Comparison of ENCODE assay signal across 10 cellular contexts in the genomic region with DNA sequence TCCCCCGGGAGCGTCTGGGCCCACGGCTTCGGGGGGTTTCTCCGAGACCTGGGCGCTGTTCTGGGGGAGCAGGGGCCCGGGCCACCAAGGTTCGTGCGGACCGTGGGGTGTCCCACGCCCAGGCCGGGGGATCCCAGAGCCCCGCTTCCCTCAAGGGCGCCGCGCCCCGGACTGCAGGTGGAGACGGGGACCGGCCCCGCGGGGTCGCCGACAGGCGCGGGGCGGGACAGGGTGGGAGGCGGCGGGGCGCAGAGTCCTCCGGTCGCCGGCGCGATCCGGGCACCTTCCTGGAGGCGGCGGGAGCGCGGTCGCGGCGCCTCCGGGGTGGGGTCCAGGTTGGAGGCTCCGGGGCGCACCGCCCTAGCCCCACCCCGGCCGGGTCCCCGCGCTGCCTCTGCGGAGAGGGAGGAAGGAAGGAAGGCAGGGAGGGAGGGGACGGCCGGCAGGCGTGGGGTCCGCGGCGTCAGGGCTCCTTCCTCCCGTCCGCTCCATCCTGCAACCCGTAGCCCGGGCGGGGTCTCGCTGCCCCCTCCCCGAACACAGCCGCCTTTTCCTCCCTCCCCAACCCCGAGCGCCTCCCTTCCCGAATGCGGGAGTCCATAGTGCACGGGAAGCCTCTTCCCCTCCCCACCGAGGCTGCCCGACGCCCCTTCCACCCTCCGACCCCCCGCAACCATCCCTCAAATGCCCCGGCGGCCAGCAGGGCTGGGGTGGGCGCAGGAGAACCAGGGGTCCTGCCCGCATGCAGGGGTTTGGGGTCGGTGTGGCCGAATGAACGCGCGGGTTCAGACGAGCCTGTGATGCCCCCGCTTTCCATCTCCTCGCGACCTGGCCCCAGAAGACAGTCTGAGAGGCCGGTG. TPM values are rescaled to one million over a fixed set of nuclear protein-coding genes. Genes with fewer than 3 reads are reported as not detected.
DNase-seq lines count a peak whose midpoint lies in the region; ATAC-seq, FAIRE-seq and TF ChIP-seq lines count a peak whose summit lies in the region.
"Had no signal": no experiment of that assay in that cellular context is flagged by ENCODE, and none has a peak within 500 bp of the region (broad histone marks: within the 10 kb centered on the region; RNA-seq: fewer than 3 reads in every experiment).

No MANE protein-coding gene starts in this region.

- no peak overlapping the region for H3K27ac ChIP-seq in CD4-positive, alpha-beta T cell (ENCODE audit: low read depth, low read length)

- peak in 2 of 10 experiments; percentile 25 to 34 for DNase-seq in CD4-positive, alpha-beta T cell
- DNase-seq in NCI-H69 (lab: John Stamatoyannopoulos, UW) (peak; percentile 21), epithelial cell of proximal tubule (ENCODE audit: low read depth) (no peak), osteocyte (ENCODE audit: extremely low spot score, unreplicated experiment) (no peak), GM12892 (ENCODE audit: insufficient read length) (no peak), COLO829 (ENCODE audit: low spot score) (no peak)
- no peak for DNase-seq in central memory CD4-positive, alpha-beta T cell
- DNase-seq: cortex of kidney had no signal

- TF ChIP-seq CTCF in CD4-positive, alpha-beta T cell (IDR thresholded peaks at IDR 0.05): no peak
- TF ChIP-seq CTCF in epithelial cell of proximal tubule (conservative IDR thresholded peaks at IDR 0.05; ENCODE audit: low read depth, low read length): no peak
- no peak for TF ChIP-seq CTCF in osteocyte (IDR thresholded peaks at IDR 0.05)

- no peak overlapping the region for H3K27ac Mint-ChIP-seq in CD4-positive, alpha-beta T cell
- H3K27ac Mint-ChIP-seq in osteocyte (ENCODE audit: unreplicated experiment): no peak overlapping the region

- no peak for FAIRE-seq in GM12892 (lab: Jason Lieb, UNC)

- POLR2A ChIA-PET in CD4-positive, alpha-beta T cell (lab: Charles Lee): interaction anchor here (1.4 to 1.8 kb wide), 2 partner anchors 10 to 20 kb away, joined by 4 to 13 read pairs; no protein-coding TSS in a partner anchor

- peak overlapping the region; percentile 77 for H3K4me3 Mint-ChIP-seq in CD4-positive, alpha-beta T cell
- peak overlapping the region; percentile 57 for H3K4me3 Mint-ChIP-seq in osteocyte (ENCODE audit: unreplicated experiment)
- H3K4me3 Mint-ChIP-seq: neural crest cell had no signal

- peaks cover 2% of the 10 kb centered on the region for H3K36me3 Mint-ChIP-seq in CD4-positive, alpha-beta T cell (ENCODE audit: low read depth)
- no peaks in the 10 kb centered on the region for H3K36me3 Mint-ChIP-seq in osteocyte (ENCODE audit: unreplicated experiment)

- no peaks in the 10 kb centered on the region for H3K9me3 Mint-ChIP-seq in CD4-positive, alpha-beta T cell
- H3K9me3 Mint-ChIP-seq in osteocyte (ENCODE audit: unreplicated experiment): no peaks in the 10 kb centered on the region
- H3K9me3 Mint-ChIP-seq: neural crest cell had no signal

- peaks cover 3% of the 10 kb centered on the region for H3K27me3 Mint-ChIP-seq in CD4-positive, alpha-beta T cell
- H3K27me3 Mint-ChIP-seq in osteocyte (ENCODE audit: unreplicated experiment): peaks cover 48% of the 10 kb centered on the region

- intact Hi-C loops in CD4-positive, alpha-beta T cell (cut with DNase I, micrococcal nuclease): loop anchor here (5.0 to 10.0 kb wide), 2 partner anchors 45 to 68 kb away; a partner anchor contains a TSS

- TF ChIP-seq POLR2A in GM12892 (IDR thresholded peaks at IDR 0.05; ENCODE audit: low read depth, low read length): no peak

- H3K4me1 Mint-ChIP-seq in CD4-positive, alpha-beta T cell (ENCODE audit: low read depth): peaks cover 27% of the 10 kb centered on the region
- peaks cover 13% of the 10 kb centered on the region for H3K4me1 Mint-ChIP-seq in osteocyte (ENCODE audit: unreplicated experiment)

- H3K4me3 ChIP-seq in epithelial cell of proximal tubule (ENCODE audit: low read depth, low read length): peak overlapping the region; percentile 45

- CTCF ChIA-PET in CD4-positive, alpha-beta T cell (lab: Charles Lee): no interaction called here

- ATAC-seq in CD4-positive, alpha-beta T cell (ENCODE audit: poor library complexity): no peak
- no peak for ATAC-seq in GM21576 (IDR thresholded peaks at IDR 0.05; ENCODE audit: unreplicated experiment)

- H3K9me3 ChIP-seq in CD4-positive, alpha-beta T cell (ENCODE audit: control insufficient read depth, low read length): no peaks in the 10 kb centered on the region

- H3K27me3 ChIP-seq in CD4-positive, alpha-beta T cell (ENCODE audit: control insufficient read depth, insufficient read depth, low read length): no peaks in the 10 kb centered on the region

RNA-seq across cellular contexts. Expression of a gene that starts 4.3 kb away (rescaled TPM):
- total RNA-seq in CD4-positive, alpha-beta T cell: 10 to 100 TPM; 14.8 to 15.0 TPM
- total RNA-seq in epithelial cell of proximal tubule (14.5 and 15.4 TPM in 2 replicates), osteocyte (17.2 and 17.3 TPM in 2 replicates)
- polyA plus RNA-seq in GM12892 (2012; ENCODE audit: missing spikeins): 11.3 TPM

RNA-seq across cellular contexts. Expression of a gene that starts 21.7 kb away (rescaled TPM):
- total RNA-seq in CD4-positive, alpha-beta T cell: 100 to 1,000 TPM; 129 to 130 TPM
- total RNA-seq in epithelial cell of proximal tubule (23.1 and 41.8 TPM in 2 replicates), osteocyte (34.3 and 40.6 TPM in 2 replicates)
- 8.5 TPM for polyA plus RNA-seq in GM12892 (2012; ENCODE audit: missing spikeins)
